In the genomic region with DNA sequence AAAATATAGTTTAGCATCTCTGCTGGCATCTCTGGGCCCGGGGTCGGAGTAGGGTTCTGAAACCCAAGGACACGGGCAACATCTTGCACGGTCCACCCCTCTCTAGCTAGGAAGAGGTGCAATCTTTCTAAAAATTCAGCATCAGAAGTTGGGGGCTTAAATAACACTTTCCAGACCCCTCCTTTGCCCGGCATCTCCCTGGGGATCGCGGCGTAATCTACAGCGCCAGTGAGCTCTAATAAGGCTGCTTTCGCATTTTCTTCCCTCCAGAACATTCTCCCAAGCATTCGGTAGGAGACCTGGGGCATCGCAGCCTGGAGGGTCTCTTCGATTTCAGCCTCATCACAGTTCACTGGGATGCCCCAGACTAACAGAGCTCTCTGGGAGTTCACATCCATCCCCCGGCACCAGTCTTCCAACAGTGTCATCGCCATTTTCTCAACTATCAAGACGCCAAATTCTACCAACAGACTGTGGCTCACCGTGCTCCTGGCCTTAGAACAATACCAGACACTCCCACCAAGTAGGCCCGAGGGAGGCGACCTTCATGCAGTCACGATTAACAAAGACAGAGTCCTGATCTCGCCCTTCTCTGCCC, we compare ENCODE assay signal across 8 cellular contexts. TPM values are rescaled to one million over a fixed set of nuclear protein-coding genes. Genes with fewer than 3 reads are reported as not detected.
A peak's percentile ranks its signal among the peaks of the same experiment; 100 is the strongest.
DNase-seq lines count a peak whose midpoint lies in the region; ATAC-seq, FAIRE-seq and TF ChIP-seq lines count a peak whose summit lies in the region.

No MANE protein-coding gene starts in this region.

- ATAC-seq in GM12878 (peak; percentile 12), lung (ENCODE audit: insufficient read depth, low FRiP score) (no peak)

- intact Hi-C loops in CD14-positive monocyte (cut with micrococcal nuclease) = no loop called here
- intact Hi-C loops in GM12878 (cut with micrococcal nuclease; ENCODE audit: unreplicated experiment) = loop anchor here (5.0 kb wide), 1 partner anchor 81 kb away; no protein-coding TSS in a partner anchor
- intact Hi-C loops in transverse colon (cut with DNase I; ENCODE audit: low total_unique reads) = no loop called here

- H3K4me1 Mint-ChIP-seq in CD14-positive monocyte = peaks cover 24% of the 10 kb centered on the region

- peak overlapping the region; percentile 82 for H3K4me2 ChIP-seq in GM12878 (ENCODE audit: control insufficient read depth, insufficient read depth)

- TSS peak; percentile 47 for BruUV-seq in GM12878 (replicated peaks; lab: Mats Ljungman, UMichigan)

- peaks cover 25 to 40% of the 10 kb centered on the region in 2 donors for H3K36me3 Mint-ChIP-seq in CD14-positive monocyte

- TF ChIP-seq POLR2A in GM12878 (IDR thresholded peaks at IDR 0.05; ENCODE audit: low read depth, low read length) (no peak), transverse colon (IDR thresholded peaks at IDR 0.05) (no peak)

- peak overlapping the region; percentile 64 for H3K9ac ChIP-seq in GM12878 (ENCODE audit: control insufficient read depth, insufficient read depth, low read length)

- H4K20me1 ChIP-seq in GM12878 (ENCODE audit: control insufficient read depth, insufficient read depth) = no peaks in the 10 kb centered on the region

- FAIRE-seq in GM12878 (lab: Jason Lieb, UNC) = peak; percentile 47

- POLR2A ChIA-PET in GM12878 (lab: Charles Lee) = interaction anchor here (1.3 to 1.4 kb wide), 2 partner anchors 16 to 50 kb away, joined by 3 read pairs; no protein-coding TSS in a partner anchor

- WGBS in GM12878 (ENCODE audit: insufficient coverage, insufficient replicate concordance, low lambda C conversion rate, missing lambda C conversion rate) = 6% methylated on average over 21 of the region's 21 CpGs
- WGBS in lung, 2 donors = 6 to 17% methylated on average over 21 of the region's 21 CpGs
- 28 to 37% methylated on average over 10 to 21 of the region's 21 CpGs for WGBS in transverse colon (ENCODE audit: low coverage in 1 of 2), 2 donors

- peaks cover 4% of the 10 kb centered on the region for H3K4me1 ChIP-seq in GM12878 (ENCODE audit: control insufficient read depth, insufficient read depth, low read length)
- H3K4me1 ChIP-seq in lung (ENCODE audit: control insufficient read depth in 2 of 2, insufficient read depth in 2 of 2, low read length in 2 of 2) = peaks cover 0 to 14% of the 10 kb centered on the region in 2 donors
- peaks cover 6 to 33% (median 14%) of the 10 kb centered on the region in 4 donors for H3K4me1 ChIP-seq in transverse colon

- peaks cover 18% of the 10 kb centered on the region in 3 donors for H3K27me3 Mint-ChIP-seq in CD14-positive monocyte (ENCODE audit: low read depth in 3 of 3)

- TF ChIP-seq EP300 in GM12878 (IDR thresholded peaks at IDR 0.05; ENCODE audit: borderline replicate concordance in 1 of 2, control insufficient read depth in 1 of 2, low read depth in 2 of 2, low read length in 2 of 2) (no peak), transverse colon (IDR thresholded peaks at IDR 0.05; ENCODE audit: low read depth) (no peak)

- peaks cover 20% of the 10 kb centered on the region for H3K79me2 ChIP-seq in GM12878 (ENCODE audit: control insufficient read depth, insufficient read depth, low read length)

- RAD21 ChIA-PET in GM12878 (lab: Charles Lee; ENCODE audit: unreplicated experiment) = interaction anchor here (0.8 to 2.1 kb wide), 7 partner anchors 11 to 194 kb away, joined by 3 to 5 read pairs (median 3); no protein-coding TSS in a partner anchor

- peak overlapping the region in 5 of 7 donors; percentile 54 to 80 (median 65) for H3K27ac Mint-ChIP-seq in CD14-positive monocyte

- H3K4me3 Mint-ChIP-seq in CD14-positive monocyte = peak overlapping the region; percentile 94 to 98

- H3K27ac ChIP-seq in GM12878 (ENCODE audit: control insufficient read depth, insufficient read depth) (peak overlapping the region; percentile 63), lung (ENCODE audit: low read depth in 1 of 2, low read length in 1 of 2) (peak overlapping the region; percentile 90 to 93), transverse colon (peak overlapping the region; percentile 91 to 98 (median 97))

- CTCF ChIA-PET in GM12878 (lab: Yijun Ruan, JAX) = interaction anchor here (0.7 to 3.2 kb wide), 14 partner anchors 10 to 418 kb away, joined by 3 to 12 read pairs (median 4); partner anchors contain the start of gene ACOT2

- in situ Hi-C loops in GM12878 (cut with MboI) = no loop called here
- in situ Hi-C loops in transverse colon (cut with MboI; ENCODE audit: low pct_ligation_motif_present in 1 of 4, low pct_unique_long_range_greater_than_20kb in 1 of 4, low sequenced_read_pairs in 3 of 4) = no loop called here

- no peak for TF ChIP-seq RAD21 in GM12878 (IDR thresholded peaks at IDR 0.05; ENCODE audit: insufficient read depth, low read depth, low read length)

- H3K9me3 ChIP-seq in GM12878 (replicated peaks; ENCODE audit: control insufficient read depth, insufficient read depth, low read length) (no peaks in the 10 kb centered on the region), lung (ENCODE audit: control insufficient read depth in 2 of 2, insufficient read depth in 1 of 2, low read length in 1 of 2) (no peaks in the 10 kb centered on the region), transverse colon (no peaks in the 10 kb centered on the region)

- H3K36me3 ChIP-seq in GM12878 (ENCODE audit: control insufficient read depth in 2 of 2, insufficient read depth in 2 of 2, low read length in 1 of 2) = peaks cover 7 to 20% of the 10 kb centered on the region in 2 experiments
- peaks cover under 1 to 14% of the 10 kb centered on the region in 2 donors for H3K36me3 ChIP-seq in lung (ENCODE audit: control insufficient read depth in 2 of 2, insufficient read depth in 2 of 2, low read length in 2 of 2)
- H3K36me3 ChIP-seq in transverse colon = peaks cover 0 to under 1% (median 0%) of the 10 kb centered on the region in 4 donors

- H2AFZ ChIP-seq in GM12878 (ENCODE audit: control insufficient read depth, low read depth, low read length) = peak overlapping the region; percentile 88

- H3K27me3 ChIP-seq in GM12878 (replicated peaks in 1 of 2; ENCODE audit: control insufficient read depth in 2 of 2, insufficient read depth in 2 of 2, low read length in 1 of 2) (no peaks in the 10 kb centered on the region), lung (ENCODE audit: control insufficient read depth, insufficient read depth) (no peaks in the 10 kb centered on the region), transverse colon (no peaks in the 10 kb centered on the region)

- TF ChIP-seq CTCF in CD14-positive monocyte (IDR thresholded peaks at IDR 0.05) = no peak
- no peak for TF ChIP-seq CTCF in GM12878 (IDR thresholded peaks at IDR 0.05 in 2 of 3, conservative IDR thresholded peaks at IDR 0.05 in 1 of 3; ENCODE audit: control insufficient read depth in 2 of 3, extremely low read depth in 1 of 3, insufficient read depth in 1 of 3, low read depth in 3 of 3, low read length in 3 of 3)
- TF ChIP-seq CTCF in lung (IDR thresholded peaks at IDR 0.05; ENCODE audit: control extremely low read depth, extremely low read depth) = no peak
- TF ChIP-seq CTCF in transverse colon (IDR thresholded peaks at IDR 0.05) = no peak

- DNase-seq in CD14-positive monocyte (ENCODE audit: low spot score) (no peak), HK-2 (ENCODE audit: unreplicated experiment) (peak; percentile 17), GM12878 (ENCODE audit: low read depth, low spot score) (no peak), lung (ENCODE audit: low spot score) (no peak), transverse colon (no peak), MV-4-11 (lab: John Stamatoyannopoulos, UW) (no peak), NCI-H526 (lab: John Stamatoyannopoulos, UW) (no peak), ureter (ENCODE audit: low spot score) (no peak)

- H3K4me3 ChIP-seq in GM12878 (peak overlapping the region; percentile 89), lung (peak overlapping the region; percentile 76), transverse colon (peak overlapping the region; percentile 81 to 93 (median 87))

- SMC1A ChIA-PET in GM12878 (lab: Charles Lee; ENCODE audit: uncharacterized antibody, unreplicated experiment) = interaction anchor here (1.2 to 3.2 kb wide), 8 partner anchors 11 to 205 kb away, joined by 3 to 16 read pairs (median 6); no protein-coding TSS in a partner anchor

- peaks cover 0 to 5% (median 3%) of the 10 kb centered on the region in 7 donors for H3K9me3 Mint-ChIP-seq in CD14-positive monocyte

TF ChIP-seq in GM12878, 131 proteins besides CTCF, POLR2A, EP300 and RAD21 (continues in another document):
- TF ChIP-seq RBBP5 (conservative IDR thresholded peaks at IDR 0.05) (no peak), RUNX3 (IDR thresholded peaks at IDR 0.05; ENCODE audit: low read length) (0 out of 2 replicates have a peak, but pooled peaks have one; percentile 10), MTA3 (IDR thresholded peaks at IDR 0.05; ENCODE audit: borderline replicate concordance, low read length) (0 out of 2 replicates have a peak, but pooled peaks have one; percentile 66), MEF2B (IDR thresholded peaks at IDR 0.05; ENCODE audit: partially characterized antibody, poor library complexity, severe bottlenecking) (peak; percentile 62)

RNA-seq across cellular contexts. Expression of gene PNMA1, which starts 0.9 kb away (rescaled TPM):
- polyA plus RNA-seq in CD14-positive monocyte (1 to 10 TPM; 4.4 to 6.4 TPM), GM12878 (2011; rRNA removed) (7.8 and 9.7 TPM in 2 replicates), GM12878 (2014; fragmentation: Illumina TruSeq; extraction: Trizol) (14.0 and 14.4 TPM in 2 replicates), GM12878 (2014; fragmentation: Nextera tagmentation; extraction: Ambion mirVana) (1 to 10 TPM; 1.8 to 6.5 TPM), GM12878 (2014; rRNA removed) (14.4 and 15.3 TPM in 2 replicates), GM12878 (2016; fragmentation: Nextera tagmentation; extraction: Ambion mirVana) (10 to 100 TPM; 35.0 to 39.3 TPM), lung (10 to 100 TPM; 11.0 to 19.6 TPM)
- 8.8 and 10.1 TPM in 2 replicates for total RNA-seq in GM12878 (2013; cell fraction: nucleolus; rRNA removed)
- total RNA-seq in GM12878 (2014; rRNA removed) (3.8 and 4.0 TPM in 2 replicates), GM12878 (2014; rRNA removed; fragmentation: Illumina TruSeq; extraction: Trizol) (6.8 TPM in 2 replicates), GM12878 (2021) (22.4 and 24.0 TPM in 2 replicates), lung (10 to 100 TPM; 31.9 to 34.1 TPM), transverse colon (10 to 100 TPM; 12.7 to 22.1 (median 12.7) TPM), ureter (33.8 TPM)
- 7.3 TPM for polyA plus RNA-seq in GM12878 (2011; ENCODE audit: low read depth)
- 7.1 and 7.2 TPM in 2 replicates for polyA plus RNA-seq in GM12878 (2011; cell fraction: cytosol; rRNA removed)
- polyA plus RNA-seq in GM12878 (2011; cell fraction: nucleus; rRNA removed) = 7.9 and 9.2 TPM in 2 replicates
- 9.3 and 11.6 TPM in 2 replicates for polyA plus RNA-seq in GM12878 (2012)
- 5.3 and 7.1 TPM in 2 replicates for polyA minus RNA-seq in GM12878 (2011; rRNA and poly(A)+ RNA removed)
- polyA minus RNA-seq in GM12878 (2011; cell fraction: cytosol; rRNA and poly(A)+ RNA removed) = 3.3 and 3.7 TPM in 2 replicates
- polyA minus RNA-seq in GM12878 (2011; cell fraction: nucleus; rRNA and poly(A)+ RNA removed) = 3.6 and 4.6 TPM in 2 replicates
